Comparison of ENCODE assay signal across 14 cellular contexts in the genomic region with DNA sequence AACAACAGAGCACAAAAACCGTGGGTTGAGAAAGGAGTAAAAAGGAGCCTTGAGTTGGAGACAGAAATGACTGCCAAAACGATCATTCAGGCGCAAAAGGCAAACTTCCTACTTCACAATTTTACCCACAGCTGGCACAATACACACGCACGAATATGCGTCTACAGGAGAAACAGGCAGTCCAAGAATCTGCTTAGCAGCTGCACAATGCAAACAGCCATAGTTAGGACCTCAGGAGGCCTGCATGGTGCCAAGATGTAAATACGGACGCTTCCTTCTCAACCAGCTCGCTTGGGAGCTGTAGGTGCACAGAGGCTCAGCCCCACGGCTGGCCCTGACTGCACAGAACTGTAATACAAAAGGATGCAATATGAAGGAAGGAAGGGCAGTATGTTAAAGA.
DNase-seq lines count a peak whose midpoint lies in the region; ATAC-seq and TF ChIP-seq lines count a peak whose summit lies in the region.
"Had no signal": no experiment of that assay in that cellular context is flagged by ENCODE, and none has a peak within 500 bp of the region (broad histone marks: within the 10 kb centered on the region; RNA-seq: fewer than 3 reads in every experiment).

No MANE protein-coding gene starts in this region.

- ATAC-seq in gastroesophageal sphincter (peak; percentile 36), HG02938 (IDR thresholded peaks at IDR 0.05; ENCODE audit: unreplicated experiment) (no peak), HG03025 (IDR thresholded peaks at IDR 0.05; ENCODE audit: low FRiP score, unreplicated experiment) (no peak)
- ATAC-seq: SK-N-SH treated with all-trans-retinoic acid at 6 μM for 48 hours had no signal

- H2AFZ ChIP-seq in OCI-LY3 (ENCODE audit: low read depth, low read length), result peak overlapping the region; percentile 41; the same call in 1 of the 2 replicates

- H3K27me3 ChIP-seq in OCI-LY3 (ENCODE audit: low read depth, low read length) (no peaks in the 10 kb centered on the region), gastroesophageal sphincter (no peaks in the 10 kb centered on the region), thyroid gland (no peaks in the 10 kb centered on the region)
- H3K27me3 ChIP-seq: colonic mucosa, tibial artery had no signal

- DNase-seq in NCI-H345 (lab: John Stamatoyannopoulos, UW), result peak; percentile 56
- DNase-seq in NCI-H345 treated with DMSO at 0.1 percent for 48 hours (lab: John Stamatoyannopoulos, UW; ENCODE audit: unreplicated experiment), result no peak
- peak; percentile 57 for DNase-seq in thyroid gland
- no peak for DNase-seq in A172 (ENCODE audit: low spot score)
- DNase-seq: activated CD4-positive, CD25-positive, alpha-beta regulatory T cell; activated T-cell treated with anti-CD3 and anti-CD28 coated beads for 4 hours; colonic mucosa; NCI-H1105 treated with DMSO at 0.1 percent for 48 hours; tibial artery had no signal

- no peaks in the 10 kb centered on the region for H4K20me1 ChIP-seq in OCI-LY3 (ENCODE audit: insufficient read depth, low read length)

- intact Hi-C loops in thyroid gland (cut with DNase I), result no loop called here

- WGBS in gastroesophageal sphincter (ENCODE audit: low coverage in 1 of 2), 2 donors, result 25 to 29% methylated on average over 10 of the region's 10 CpGs
- WGBS in thyroid gland, 2 donors, result 20 to 25% methylated on average over 10 of the region's 10 CpGs

- no peaks in the 10 kb centered on the region for H3K9me3 ChIP-seq in OCI-LY3 (ENCODE audit: insufficient read depth, low read length)
- no peaks in the 10 kb centered on the region for H3K9me3 ChIP-seq in gastroesophageal sphincter
- H3K9me3 ChIP-seq in thyroid gland, result no peaks in the 10 kb centered on the region
- H3K9me3 ChIP-seq: colonic mucosa, tibial artery had no signal

- peak overlapping the region; percentile 46 for H3K4me3 ChIP-seq in OCI-LY3 (ENCODE audit: low read length)
- no peak overlapping the region for H3K4me3 ChIP-seq in gastroesophageal sphincter
- no peak overlapping the region for H3K4me3 ChIP-seq in thyroid gland (replicated peaks in 1 of 3)
- H3K4me3 ChIP-seq: colonic mucosa, tibial artery had no signal

- peaks cover 10% of the 10 kb centered on the region for H3K4me1 ChIP-seq in OCI-LY3 (ENCODE audit: low read length)
- peaks cover 0 to 19% (median 0%) of the 10 kb centered on the region in 3 donors for H3K4me1 ChIP-seq in gastroesophageal sphincter
- peaks cover 0 to 5% of the 10 kb centered on the region in 2 donors for H3K4me1 ChIP-seq in thyroid gland
- H3K4me1 ChIP-seq: colonic mucosa, tibial artery had no signal

- TF ChIP-seq POLR2A in gastroesophageal sphincter (IDR thresholded peaks at IDR 0.05) (no peak), thyroid gland (IDR thresholded peaks at IDR 0.05) (peak in 1 of 2 donors; percentile 12)

- TF ChIP-seq CTCF in OCI-LY3 (IDR thresholded peaks at IDR 0.05; ENCODE audit: low read depth, low read length) (no peak), gastroesophageal sphincter (IDR thresholded peaks at IDR 0.05) (no peak), thyroid gland (IDR thresholded peaks at IDR 0.05) (no peak)

- H3K4me2 ChIP-seq in OCI-LY3 (ENCODE audit: low read length), result peak overlapping the region; percentile 56

- no peak overlapping the region for H3K27ac ChIP-seq in OCI-LY3 (ENCODE audit: low read length)
- peak overlapping the region in 3 of 4 donors; percentile 28 to 44 (median 43) for H3K27ac ChIP-seq in gastroesophageal sphincter
- H3K27ac ChIP-seq in thyroid gland, result peak overlapping the region in 2 of 3 donors; percentile 52 to 79
- H3K27ac ChIP-seq: colonic mucosa, tibial artery had no signal

- no peak for TF ChIP-seq EP300 in gastroesophageal sphincter (IDR thresholded peaks at IDR 0.05)

- no peak overlapping the region for H3K9ac ChIP-seq in OCI-LY3 (ENCODE audit: low read length)

- H3K36me3 ChIP-seq in OCI-LY3 (replicated peaks; ENCODE audit: low read depth, low read length) (no peaks in the 10 kb centered on the region), gastroesophageal sphincter (no peaks in the 10 kb centered on the region), thyroid gland (no peaks in the 10 kb centered on the region)
- H3K36me3 ChIP-seq: colonic mucosa, tibial artery had no signal

- H3K79me2 ChIP-seq in OCI-LY3 (ENCODE audit: low read length), result no peaks in the 10 kb centered on the region

Comparison
In these comparisons a context has a peak if more than half of its experiments do, and no peak if none do; other contexts are left out.
1. DNase-seq: peak in NCI-H345 (single experiment) and thyroid gland (2 of 2); none in NCI-H345 treated with DMSO at 0.1 percent for 48 hours (single experiment) and A172 (single experiment).